31 cellular contexts compared by ENCODE assay signal in genomic region chr19:4937060-4937459, GRCh38. TPM values are rescaled to one million over a fixed set of nuclear protein-coding genes. Genes with fewer than 3 reads are reported as not detected.
"Had no signal": no experiment of that assay in that cellular context is flagged by ENCODE, and none has a peak within 500 bp of the region (broad histone marks: within the 10 kb centered on the region; RNA-seq: fewer than 3 reads in every experiment).

No MANE protein-coding gene starts in this region.

- H3K4me3 ChIP-seq: adrenal gland, body of pancreas, breast epithelium had no signal

- H3K36me3 ChIP-seq: adrenal gland, breast epithelium had no signal

- H3K27me3 ChIP-seq: adrenal gland, body of pancreas, brain microvascular endothelial cell, breast epithelium had no signal

- DNase-seq: activated B cell treated with CpG ODN at 0.5 μM for 24 hours; activated CD4-positive, alpha-beta memory T cell treated with anti-CD3 and anti-CD28 coated beads for 36 hours; activated CD4-positive, alpha-beta T cell treated with anti-CD3 and anti-CD28 coated beads for 4 hours; activated CD4-positive, alpha-beta T cell treated with anti-CD3 and anti-CD28 coated beads, Interleukin-2, amount 10 ng/mL, durations not matched to agents 24 days and 14 days; activated CD4-positive, alpha-beta T cell treated with anti-CD3 and anti-CD28 coated beads, Interleukin-2, amount 50 U/mL, for 1 hour; activated CD4-positive, alpha-beta T cell treated with anti-CD3 and anti-CD28 coated beads, Interleukin-2, amount 50 U/mL, for 4 hours; activated CD4-positive, CD25-positive, alpha-beta regulatory T cell treated with anti-CD3 and anti-CD28 coated beads, Interleukin-2, amount 50 U/mL, for 72 hours; activated CD8-positive, alpha-beta memory T cell treated with anti-CD3 and anti-CD28 coated beads, Interleukin-2, amount 50 U/mL, for 48 hours; activated CD8-positive, alpha-beta T cell treated with anti-CD3 and anti-CD28 coated beads for 36 hours; activated effector memory CD4-positive, alpha-beta T cell treated with anti-CD3 and anti-CD28 coated beads, Interleukin-2, amount 50 U/mL, for 16 hours; activated gamma-delta T cell treated with Interleukin-2 at 50 U/mL for 16 hours; activated naive CD4-positive, alpha-beta T cell; activated naive CD4-positive, alpha-beta T cell treated with anti-CD3 and anti-CD28 coated beads for 36 hours; activated naive CD4-positive, alpha-beta T cell treated with anti-CD3 and anti-CD28 coated beads, Interleukin-2, amount 50 U/mL, for 16 hours; activated naive CD8-positive, alpha-beta T cell treated with anti-CD3 and anti-CD28 coated beads for 36 hours; activated T-cell treated with anti-CD3 and anti-CD28 coated beads, Interleukin-2, amount 50 U/mL, for 24 hours; activated T-cell treated with anti-CD3 and anti-CD28 coated beads, Interleukin-2, amount 50 U/mL, for 48 hours; adrenal gland; amniotic stem cell; aorta; body of pancreas; brain microvascular endothelial cell; central memory CD4-positive, alpha-beta T cell; T-helper 2 cell; T-helper 9 cell had no signal

- H3K9me3 ChIP-seq: adrenal gland, body of pancreas, breast epithelium had no signal

- H3K4me1 ChIP-seq: adrenal gland, body of pancreas, breast epithelium had no signal

- H3K27ac ChIP-seq: adrenal gland, body of pancreas, brain microvascular endothelial cell, breast epithelium, VCaP had no signal

- ATAC-seq: activated CD8-positive, alpha-beta T cell treated with anti-CD3 and anti-CD28 coated beads for 36 hours; activated naive CD4-positive, alpha-beta T cell treated with anti-CD3 and anti-CD28 coated beads, Interleukin-2, amount 50 U/mL, for 72 hours; body of pancreas had no signal

RNA-seq across cellular contexts. Expression of gene ARRDC5, which starts 34.4 kb away (rescaled TPM):
- total RNA-seq: activated naive CD4-positive, alpha-beta T cell treated with anti-CD3 and anti-CD28 coated beads for 36 hours; astrocyte; body of pancreas; cardiac septum; cerebellum had no signal
